Comparison of ENCODE assay signal across 8 cellular contexts in genomic region chr1:6554907-6555778, GRCh38. TPM values are rescaled to one million over a fixed set of nuclear protein-coding genes. Genes with fewer than 3 reads are reported as not detected.
DNase-seq lines count a peak whose midpoint lies in the region; ATAC-seq lines count a peak whose summit lies in the region.

TAS1R1 (plus strand) TSS chr1:6555307; CDS start chr1:6555374, 67 bp downstream.

- no peaks in the 10 kb centered on the region for H3K9me3 Mint-ChIP-seq in activated naive CD8-positive, alpha-beta T cell treated with anti-CD3 and anti-CD28 coated beads, Interleukin-2, amount 10 ng/mL, durations not matched to agents 7 days and 5 days

- peak within 1 kb of the TSS; percentile 76 for H3K27ac Mint-ChIP-seq in activated naive CD8-positive, alpha-beta T cell treated with anti-CD3 and anti-CD28 coated beads, Interleukin-2, amount 10 ng/mL, durations not matched to agents 7 days and 5 days

- intact Hi-C loops in left ventricle myocardium superior (cut with micrococcal nuclease), result loop anchor here (5.0 kb wide), 1 partner anchor 68 kb away; no protein-coding TSS in a partner anchor
- intact Hi-C loops in sciatic nerve (cut with DNase I), result loop anchor here (10.0 kb wide), 1 partner anchor 90 kb away; no protein-coding TSS in a partner anchor

- peaks cover 8% of the 10 kb centered on the region for H3K4me1 Mint-ChIP-seq in activated naive CD8-positive, alpha-beta T cell treated with anti-CD3 and anti-CD28 coated beads, Interleukin-2, amount 10 ng/mL, durations not matched to agents 7 days and 5 days

- H3K27me3 Mint-ChIP-seq in activated naive CD8-positive, alpha-beta T cell treated with anti-CD3 and anti-CD28 coated beads, Interleukin-2, amount 10 ng/mL, durations not matched to agents 7 days and 5 days, result peaks cover under 1% of the 10 kb centered on the region

- peaks cover 3% of the 10 kb centered on the region for H3K36me3 Mint-ChIP-seq in activated naive CD8-positive, alpha-beta T cell treated with anti-CD3 and anti-CD28 coated beads, Interleukin-2, amount 10 ng/mL, durations not matched to agents 7 days and 5 days

- no peak for ATAC-seq in activated naive CD8-positive, alpha-beta T cell treated with anti-CD3 and anti-CD28 coated beads, Interleukin-2, amount 10 ng/mL, durations not matched to agents 7 days and 5 days (ENCODE audit: low read depth)
- ATAC-seq in left ventricle myocardium superior (peak; percentile 34), sciatic nerve (peak; percentile 57), GM19463 (IDR thresholded peaks at IDR 0.05; ENCODE audit: unreplicated experiment) (no peak), HG02798 (IDR thresholded peaks at IDR 0.05; ENCODE audit: poor library complexity, unreplicated experiment) (no peak)

- H3K4me3 Mint-ChIP-seq in activated naive CD8-positive, alpha-beta T cell treated with anti-CD3 and anti-CD28 coated beads, Interleukin-2, amount 10 ng/mL, durations not matched to agents 7 days and 5 days, result peak within 1 kb of the TSS; percentile 82

- peak; percentile 44 for DNase-seq in DMS 273 (lab: John Stamatoyannopoulos, UW; ENCODE audit: unreplicated experiment)
- DNase-seq in DMS 273 treated with DMSO at 0.1 percent for 48 hours (lab: John Stamatoyannopoulos, UW), result no peak
- no peak for DNase-seq in activated naive CD8-positive, alpha-beta T cell treated with anti-CD3 and anti-CD28 coated beads, Interleukin-2, amount 10 ng/mL, durations not matched to agents 7 days and 5 days
- peak; percentile 46 for DNase-seq in left ventricle myocardium superior
- peak; percentile 66 for DNase-seq in sciatic nerve (ENCODE audit: low spot score)
- DNase-seq in kidney tubule cell (ENCODE audit: low spot score), result no peak

- POLR2A ChIA-PET in activated naive CD8-positive, alpha-beta T cell treated with anti-CD3 and anti-CD28 coated beads, Interleukin-2, amount 10 ng/mL, durations not matched to agents 7 days and 5 days (lab: Charles Lee), result interaction anchor here (0.7 to 3.6 kb wide), 9 partner anchors 9 to 563 kb away, joined by 3 to 16 read pairs (median 4); partner anchors contain the start of genes KLHL21, NPHP4, PHF13 and PLEKHG5

RNA-seq across cellular contexts. Expression of gene TAS1R1, which starts in this region (rescaled TPM):
- not detected for total RNA-seq in activated naive CD8-positive, alpha-beta T cell treated with anti-CD3 and anti-CD28 coated beads, Interleukin-2, amount 10 ng/mL, durations not matched to agents 7 days and 5 days
- total RNA-seq in left ventricle myocardium superior, result not detected
- not detected for total RNA-seq in sciatic nerve

Comparison
In these comparisons a context has a peak if more than half of its experiments do, and no peak if none do; other contexts are left out.
1. Peak in DNase-seq and ATAC-seq in left ventricle myocardium superior; RNA of the gene not detected or under 1 TPM.
2. Peak in DNase-seq and ATAC-seq in sciatic nerve; RNA of the gene not detected or under 1 TPM.